Comparison of ENCODE assay signal across 8 cellular contexts in genomic region chr14:72104011-72104613, GRCh38.
DNase-seq lines count a peak whose midpoint lies in the region; ATAC-seq and TF ChIP-seq lines count a peak whose summit lies in the region.

No MANE protein-coding gene starts in this region.

- H3K14ac ChIP-seq in H9 (ENCODE audit: insufficient read depth, low read length) = no peak overlapping the region

- H3K9me3 Mint-ChIP-seq in CD14-positive monocyte = peaks cover 0 to 5% (median 0%) of the 10 kb centered on the region in 7 donors
- H3K9me3 Mint-ChIP-seq in H9 = peaks cover 2% of the 10 kb centered on the region in 2 experiments; a peak in 3 of 5 replicates

- H2BK120ac ChIP-seq in H9 (ENCODE audit: low read depth, low read length, poor library complexity, severe bottlenecking) = no peak overlapping the region

- WGBS in H9 (ENCODE audit: extremely low coverage, insufficient read length, low lambda C conversion rate) = no CpG with 5 or more reads among the region's 12 CpGs

- H3T11ph ChIP-seq in H9 (ENCODE audit: low read length) = no peak overlapping the region

- no peak overlapping the region for H4K91ac ChIP-seq in H9 (ENCODE audit: insufficient read length, low read depth, low read length)

- H3K36me3 Mint-ChIP-seq in CD14-positive monocyte = no peaks in the 10 kb centered on the region
- H3K36me3 Mint-ChIP-seq in H9 (ENCODE audit: insufficient read depth in 1 of 3, low read depth in 3 of 3) = peaks cover 0 to 7% (median 0%) of the 10 kb centered on the region in 3 experiments; a peak in 1 of 7 replicates

- H2BK5ac ChIP-seq in H9 (ENCODE audit: insufficient read length, low read length) = no peak overlapping the region

- no peak overlapping the region for H3K4me2 ChIP-seq in H9 (ENCODE audit: insufficient read depth, insufficient read length, low read length)

- H3K4me1 Mint-ChIP-seq in CD14-positive monocyte = peaks cover 2% of the 10 kb centered on the region
- no peaks in the 10 kb centered on the region for H3K4me1 Mint-ChIP-seq in H9

- peaks cover 0 to 2% (median 1%) of the 10 kb centered on the region in 3 donors for H3K27me3 Mint-ChIP-seq in CD14-positive monocyte (ENCODE audit: low read depth in 3 of 3)
- no peaks in the 10 kb centered on the region for H3K27me3 Mint-ChIP-seq in H9 (ENCODE audit: low read depth)

- peak overlapping the region in 1 of 7 donors; percentile 31 for H3K27ac Mint-ChIP-seq in CD14-positive monocyte
- H3K27ac Mint-ChIP-seq in H9 = no peak overlapping the region

- no peak overlapping the region for H3K56ac ChIP-seq in H9 (ENCODE audit: insufficient read length, low read depth, low read length)

- H3K79me2 ChIP-seq in H9 (ENCODE audit: insufficient read depth, low read length) = no peaks in the 10 kb centered on the region

- no peak overlapping the region for H3K18ac ChIP-seq in H9 (ENCODE audit: insufficient read length, low read depth, low read length)

- no peaks in the 10 kb centered on the region for H3K9me3 ChIP-seq in H9 (ENCODE audit: control insufficient read depth, low read depth, low read length)

- no peak overlapping the region for H3K4me3 Mint-ChIP-seq in CD14-positive monocyte
- H3K4me3 Mint-ChIP-seq in H9 = no peak overlapping the region

- H2AK5ac ChIP-seq in H9 (ENCODE audit: insufficient read length, low read length) = no peak overlapping the region

- no peak overlapping the region for H2BK20ac ChIP-seq in H9 (ENCODE audit: low read depth, low read length, poor library complexity, severe bottlenecking)

- H2AFZ ChIP-seq in H9 (ENCODE audit: low read length) = no peak overlapping the region

- H3K23me2 ChIP-seq in H9 (ENCODE audit: insufficient read length, low read depth, low read length, poor library complexity, severe bottlenecking) = no peaks in the 10 kb centered on the region

- no peak overlapping the region for H2BK12ac ChIP-seq in H9 (ENCODE audit: insufficient read length, low read depth, low read length)

- no peak overlapping the region for H4K5ac ChIP-seq in H9 (ENCODE audit: insufficient read length, low read depth, low read length)

- H3K27me3 ChIP-seq in H9 (ENCODE audit: insufficient read depth, low read length) = no peaks in the 10 kb centered on the region
- H3K27me3 ChIP-seq in foreskin keratinocyte = no peaks in the 10 kb centered on the region

- no peaks in the 10 kb centered on the region for H4K20me1 ChIP-seq in H9 (ENCODE audit: control insufficient read depth, insufficient read depth, insufficient read length)

- H3K79me1 ChIP-seq in H9 (ENCODE audit: insufficient read depth, low read depth, low read length, poor library complexity, severe bottlenecking) = no peaks in the 10 kb centered on the region

- no peak for ATAC-seq in foreskin keratinocyte
- no peak for ATAC-seq in HG02885 (IDR thresholded peaks at IDR 0.05; ENCODE audit: poor library complexity, unreplicated experiment)

- no peak overlapping the region for H4K8ac ChIP-seq in H9 (replicated peaks; ENCODE audit: insufficient read length, low read depth, low read length)

- no peak overlapping the region for H2BK15ac ChIP-seq in H9 (ENCODE audit: low read depth, low read length)

- no peak overlapping the region for H3K23ac ChIP-seq in H9 (ENCODE audit: insufficient read length, low read depth, low read length)

- no peak overlapping the region for H3K9ac ChIP-seq in H9 (ENCODE audit: extremely low read depth, insufficient read length, low read length)

- H3K4me1 ChIP-seq in H9 (ENCODE audit: insufficient read depth, low read length) (no peaks in the 10 kb centered on the region), foreskin keratinocyte (no peaks in the 10 kb centered on the region)

- no peak overlapping the region for H3K4ac ChIP-seq in H9 (ENCODE audit: low read depth, low read length)

- DNase-seq in CD14-positive monocyte (ENCODE audit: low spot score) (no peak), H9 (peak; percentile 60), foreskin keratinocyte (no peak), posterior vena cava (ENCODE audit: low spot score) (no peak), caudate nucleus (lab: John Stamatoyannopoulos, UW) (no peak)
- DNase-seq in stimulated activated CD8-positive, alpha-beta memory T cell treated with anti-CD3 and anti-CD28 coated beads, Interleukin-15, amount 100 ng/mL, for 1 hour (ENCODE audit: low read depth) = peak; percentile 1

- H3K27ac ChIP-seq in H9 (ENCODE audit: insufficient read length, low read depth, low read length) = no peak overlapping the region
- H3K27ac ChIP-seq in VCaP = no peak overlapping the region
- H3K27ac ChIP-seq in foreskin keratinocyte = no peak overlapping the region
- H3K27ac ChIP-seq in caudate nucleus (ENCODE audit: low read depth, low read length) = no peak overlapping the region

- intact Hi-C loops in CD14-positive monocyte (cut with micrococcal nuclease) (no loop called here), posterior vena cava (cut with DNase I) (loop anchor here in 1 of 2 donors (5.0 kb wide), 1 partner anchor 1482 kb away; no protein-coding TSS in a partner anchor)

- TF ChIP-seq CTCF in CD14-positive monocyte (IDR thresholded peaks at IDR 0.05) (peak; percentile 76), H9 (conservative IDR thresholded peaks at IDR 0.05) (peak; percentile 95), VCaP (conservative IDR thresholded peaks at IDR 0.05) (peak; percentile 51), foreskin keratinocyte (conservative IDR thresholded peaks at IDR 0.05) (peak; percentile 36)

Comparison
In these comparisons a context has a peak if more than half of its experiments do, and no peak if none do; other contexts are left out.
1. DNase-seq: peak in H9 (single experiment) and stimulated activated CD8-positive, alpha-beta memory T cell treated with anti-CD3 and anti-CD28 coated beads, Interleukin-15, amount 100 ng/mL, for 1 hour (single experiment); none in CD14-positive monocyte (single experiment), foreskin keratinocyte (0 of 2), posterior vena cava (single experiment) and caudate nucleus (0 of 61).
2. CTCF ChIP-seq: peak in every context shown above with its lines; median percentile 95 in H9; 76 in CD14-positive monocyte; 51 in VCaP; 36 in foreskin keratinocyte.